ENCODE assay signal across 22 cellular contexts in genomic region chr18:33951031-33951430, GRCh38.
"Had no signal": no experiment of that assay in that cellular context is flagged by ENCODE, and none has a peak within 500 bp of the region (broad histone marks: within the 10 kb centered on the region; RNA-seq: fewer than 3 reads in every experiment).

No MANE protein-coding gene starts in this region.

- H3K4me2 ChIP-seq: neural progenitor cell, smooth muscle cell had no signal

- H3K9me3 ChIP-seq: ascending aorta, gastroesophageal sphincter, heart left ventricle, mucosa of descending colon, ovary, stomach, testis, upper lobe of right lung had no signal

- H3K27me3 ChIP-seq: ascending aorta, dorsolateral prefrontal cortex, gastroesophageal sphincter, neural progenitor cell, ovary, stomach, testis, upper lobe of right lung had no signal

- H2AFZ ChIP-seq: neural progenitor cell had no signal

- H3K27ac ChIP-seq: ascending aorta, dorsolateral prefrontal cortex, epithelial cell of prostate, gastroesophageal sphincter, heart left ventricle, neural progenitor cell, ovary, stomach, testis, upper lobe of right lung had no signal

- H3K4me3 ChIP-seq: ascending aorta, dorsolateral prefrontal cortex, gastroesophageal sphincter, heart left ventricle, mucosa of descending colon, neural progenitor cell, ovary, smooth muscle cell, stomach, testis, upper lobe of right lung had no signal

- H3K4me1 ChIP-seq: ascending aorta, gastroesophageal sphincter, heart left ventricle, neural progenitor cell, stomach, testis, upper lobe of right lung had no signal

- DNase-seq: activated CD4-positive, alpha-beta T cell treated with anti-CD3 and anti-CD28 coated beads, Interleukin-2, amount 10 ng/mL, durations not matched to agents 7 days and 5 days; activated CD8-positive, alpha-beta memory T cell treated with anti-CD3 and anti-CD28 coated beads, Interleukin-2, amount 50 U/mL, for 4 hours; activated effector memory CD4-positive, alpha-beta T cell treated with Interleukin-2 at 50 U/mL for 16 hours; activated naive CD4-positive, alpha-beta T cell treated with anti-CD3 and anti-CD28 coated beads, Interleukin-2, amount 10 ng/mL, durations not matched to agents 7 days and 5 days; activated naive CD8-positive, alpha-beta T cell treated with anti-CD3 and anti-CD28 coated beads, Interleukin-2, amount 50 U/mL, for 24 hours; activated T-cell treated with anti-CD3 and anti-CD28 coated beads, Interleukin-2, amount 50 U/mL, for 4 hours; dorsolateral prefrontal cortex; endodermal cell; heart left ventricle; mesenchymal stem cell; mucosa of descending colon; naive B cell; ovary; stimulated activated CD4-positive, alpha-beta T cell treated with anti-CD3 and anti-CD28 coated beads, Interleukin-4, amount 100 ng/mL, for 1 hour; stomach; testis; upper lobe of right lung had no signal

- H3K36me3 ChIP-seq: ascending aorta, gastroesophageal sphincter, heart left ventricle, neural progenitor cell, ovary, stomach, upper lobe of right lung had no signal
